12 cellular contexts compared by ENCODE assay signal in genomic region chr7:77933394-77933793, GRCh38.
DNase-seq lines count a peak whose midpoint lies in the region; ATAC-seq, FAIRE-seq and TF ChIP-seq lines count a peak whose summit lies in the region.
"Had no signal": no experiment of that assay in that cellular context is flagged by ENCODE, and none has a peak within 500 bp of the region (broad histone marks: within the 10 kb centered on the region; RNA-seq: fewer than 3 reads in every experiment).

No MANE protein-coding gene starts in this region.

- H3K27me3 Mint-ChIP-seq in nephron progenitor cell (ENCODE audit: low read depth, poor library complexity): no peaks in the 10 kb centered on the region

- no peak overlapping the region for H2BK120ac ChIP-seq in IMR-90 (ENCODE audit: low read depth, low read length)

- no peaks in the 10 kb centered on the region for H3K4me1 ChIP-seq in IMR-90 (ENCODE audit: control insufficient read depth, insufficient read depth, low read length)
- peaks cover 0 to 17% (median 10%) of the 10 kb centered on the region in 6 donors for H3K4me1 ChIP-seq in spleen

- no peak overlapping the region for H3K4me2 ChIP-seq in IMR-90 (ENCODE audit: low read depth, low read length)

- peaks cover 6% of the 10 kb centered on the region for H3K4me1 Mint-ChIP-seq in nephron progenitor cell

- H3K79me1 ChIP-seq in IMR-90 (ENCODE audit: low read depth in 1 of 2, low read length in 2 of 2): no peaks in the 10 kb centered on the region; a peak in 1 of 4 replicates

- no peak overlapping the region for H4K91ac ChIP-seq in IMR-90 (ENCODE audit: insufficient read depth, low read depth, low read length)

- POLR2A ChIA-PET in IMR-90 (lab: Charles Lee; ENCODE audit: unreplicated experiment): interaction anchor here (0.6 kb wide), 2 partner anchors 96 to 1164 kb away, joined by 6 read pairs; no protein-coding TSS in a partner anchor

- CTCF ChIA-PET in IMR-90 (lab: Yijun Ruan, JAX): interaction anchor here (0.6 to 0.9 kb wide), 3 partner anchors 76 to 135 kb away, joined by 5 to 6 read pairs (median 5); partner anchors contain the start of genes PHTF2 and TMEM60

- no TSS peak for BruUV-seq in IMR-90 (replicated peaks; lab: Mats Ljungman, UMichigan)

- H3K36me3 ChIP-seq in IMR-90 (ENCODE audit: control insufficient read depth, insufficient read depth, low read length): peaks cover 5% of the 10 kb centered on the region; the same call in 1 of the 2 replicates
- no peaks in the 10 kb centered on the region for H3K36me3 ChIP-seq in bronchial epithelial cell (ENCODE audit: control insufficient read depth, insufficient read depth, low read length)
- peaks cover 0 to 24% (median 10%) of the 10 kb centered on the region in 6 donors for H3K36me3 ChIP-seq in spleen

- H3K14ac ChIP-seq in IMR-90 (replicated peaks; ENCODE audit: low read depth, low read length): no peak overlapping the region

- H3K9me3 ChIP-seq in IMR-90 (ENCODE audit: control insufficient read depth, insufficient read depth, low read length) (no peaks in the 10 kb centered on the region), spleen (no peaks in the 10 kb centered on the region)

- H3K23ac ChIP-seq in IMR-90 (ENCODE audit: low read depth, low read length): no peak overlapping the region

- no peaks in the 10 kb centered on the region for H3K9me3 Mint-ChIP-seq in nephron progenitor cell

- no peak overlapping the region for H3K18ac ChIP-seq in IMR-90 (ENCODE audit: low read depth, low read length)

- H3K27ac Mint-ChIP-seq in nephron progenitor cell: peak overlapping the region; percentile 20

- no peak overlapping the region for H2AFZ ChIP-seq in IMR-90 (replicated peaks; ENCODE audit: low read length, poor library complexity)

- intact Hi-C loops in IMR-90 (cut with micrococcal nuclease): no loop called here
- intact Hi-C loops in spleen (cut with DNase I; ENCODE audit: low total_unique reads): no loop called here

- H3K27me3 ChIP-seq in IMR-90 (ENCODE audit: control insufficient read depth, insufficient read depth, low read length): no peaks in the 10 kb centered on the region
- no peaks in the 10 kb centered on the region for H3K27me3 ChIP-seq in bronchial epithelial cell (ENCODE audit: control insufficient read depth, insufficient read depth, low read length)
- H3K27me3 ChIP-seq in spleen (replicated peaks in 1 of 7): no peaks in the 10 kb centered on the region

- in situ Hi-C loops in IMR-90 (cut with MboI; ENCODE audit: low sequenced_read_pairs): loop anchor here (25.0 kb wide), 1 partner anchor 271 kb away; no protein-coding TSS in a partner anchor

- 0 out of 2 replicates have a peak overlapping the region, but pooled peaks have one; percentile 31 for H2BK20ac ChIP-seq in IMR-90 (ENCODE audit: low read depth, low read length)

- TF ChIP-seq POLR2A in IMR-90 (IDR thresholded peaks at IDR 0.05; ENCODE audit: low read depth, low read length) (no peak), spleen (IDR thresholded peaks at IDR 0.05) (no peak)

- H3K4me3 ChIP-seq in IMR-90 (ENCODE audit: insufficient read depth, low read depth, low read length) (no peak overlapping the region), bronchial epithelial cell (ENCODE audit: low read depth, low read length) (no peak overlapping the region), spleen (no peak overlapping the region)

- H2AK5ac ChIP-seq in IMR-90 (ENCODE audit: low read depth, low read length): no peak overlapping the region

- dilution Hi-C loops in IMR-90 (cut with HindIII; ENCODE audit: low sequenced_read_pairs, unreplicated experiment): no loop called here

- no peak overlapping the region for H2BK5ac ChIP-seq in IMR-90 (ENCODE audit: low read depth, low read length, poor library complexity, severe bottlenecking)

- 0 out of 2 replicates have a peak, but pooled peaks cover 4% of the 10 kb centered on the region for H3K9me1 ChIP-seq in IMR-90 (ENCODE audit: insufficient read depth, low read length)

- no peak for FAIRE-seq in bronchial epithelial cell (lab: Jason Lieb, UNC)

- no CpG with 5 or more reads among the region's 3 CpGs for WGBS in IMR-90 (ENCODE audit: extremely low coverage in 2 of 2, insufficient read length in 1 of 2), 2 experiments
- 72 to 81% (median 80%) methylated on average over 3 of the region's 3 CpGs for WGBS in spleen, 5 donors

- H3K56ac ChIP-seq in IMR-90 (ENCODE audit: extremely low read depth, insufficient read depth, low read length): no peak overlapping the region

- ATAC-seq in IMR-90 (ENCODE audit: low read depth) (peak; percentile 28; the same call in 1 of the 2 replicates), GM21528 (IDR thresholded peaks at IDR 0.05; ENCODE audit: low FRiP score, unreplicated experiment) (no peak)
- ATAC-seq: left ventricle myocardium superior had no signal

- no peaks in the 10 kb centered on the region for H4K20me1 ChIP-seq in IMR-90 (ENCODE audit: insufficient read depth, low read length)

- H4K8ac ChIP-seq in IMR-90 (ENCODE audit: low read depth in 2 of 2, low read length in 2 of 2): peak overlapping the region in 1 of 2 experiments; percentile 21; a peak in 1 of 4 replicates

- H3K27ac ChIP-seq in IMR-90 (ENCODE audit: insufficient read depth, low read length): no peak overlapping the region
- H3K27ac ChIP-seq in spleen: no peak overlapping the region

- no peak for TF ChIP-seq CTCF in IMR-90 (conservative IDR thresholded peaks at IDR 0.05; ENCODE audit: low read depth, low read length)
- no peak for TF ChIP-seq CTCF in bronchial epithelial cell (IDR thresholded peaks at IDR 0.05; ENCODE audit: insufficient read depth, low read length, severe bottlenecking)
- TF ChIP-seq CTCF in nephron progenitor cell (IDR thresholded peaks at IDR 0.05): no peak
- no peak for TF ChIP-seq CTCF in spleen (IDR thresholded peaks at IDR 0.05 in 8 of 11, conservative IDR thresholded peaks at IDR 0.05 in 3 of 11)

- H2AK9ac ChIP-seq in IMR-90 (replicated peaks; ENCODE audit: low read depth, low read length, poor library complexity): no peak overlapping the region

- peaks cover 17% of the 10 kb centered on the region for H3K36me3 Mint-ChIP-seq in nephron progenitor cell (ENCODE audit: low read depth)

- H2BK15ac ChIP-seq in IMR-90 (ENCODE audit: low read depth, low read length): no peak overlapping the region

- no peak for TF ChIP-seq RAD21 in IMR-90 (IDR thresholded peaks at IDR 0.05; ENCODE audit: low read length)

- no peak overlapping the region for H4K5ac ChIP-seq in IMR-90 (ENCODE audit: low read depth, low read length)

- no peak overlapping the region for H3K9ac ChIP-seq in IMR-90 (ENCODE audit: low read depth, low read length)

- no peak overlapping the region for H3K4me3 Mint-ChIP-seq in nephron progenitor cell

- peak; percentile 76 for DNase-seq in EH (ENCODE audit: low read depth)
- DNase-seq in IMR-90: peak; percentile 60
- DNase-seq in bronchial epithelial cell (ENCODE audit: low read depth): peak; percentile 78
- no peak for DNase-seq in nephron progenitor cell
- no peak for DNase-seq in spleen
- no peak for DNase-seq in glomerular visceral epithelial cell (ENCODE audit: extremely low spot score)
- DNase-seq: activated CD8-positive, alpha-beta memory T cell treated with anti-CD3 and anti-CD28 coated beads for 24 hours; erythroblast; left ventricle myocardium superior; NCI-H1105; NCI-H748 treated with DMSO at 0.1 percent for 48 hours had no signal

- no peak overlapping the region for H3K4ac ChIP-seq in IMR-90 (ENCODE audit: low read depth, low read length)

TF ChIP-seq in IMR-90, 13 proteins besides CTCF, POLR2A, EP300 and RAD21:
- TF ChIP-seq FOS (IDR thresholded peaks at IDR 0.05; ENCODE audit: low read depth, low read length): peak; percentile 59; the same call in 1 of the 2 replicates
- no peak for TF ChIP-seq CEBPB (IDR thresholded peaks at IDR 0.05; ENCODE audit: low read depth, low read length)
- TF ChIP-seq MAZ (IDR thresholded peaks at IDR 0.05; ENCODE audit: borderline replicate concordance, low read depth, low read length): no peak
- TF ChIP-seq ELK1 (IDR thresholded peaks at IDR 0.05; ENCODE audit: borderline replicate concordance, low read depth, low read length): no peak
- no peak for TF ChIP-seq MAFK (IDR thresholded peaks at IDR 0.05; ENCODE audit: low read depth, low read length)

Comparison
In these comparisons a context has a peak if more than half of its experiments do, and no peak if none do; other contexts are left out.
1. DNase-seq: peak in EH (single experiment), IMR-90 (single experiment) and bronchial epithelial cell (single experiment); none in nephron progenitor cell (single experiment), spleen (single experiment) and glomerular visceral epithelial cell (single experiment).